ENCODE assay signal across 23 cellular contexts in the genomic region with DNA sequence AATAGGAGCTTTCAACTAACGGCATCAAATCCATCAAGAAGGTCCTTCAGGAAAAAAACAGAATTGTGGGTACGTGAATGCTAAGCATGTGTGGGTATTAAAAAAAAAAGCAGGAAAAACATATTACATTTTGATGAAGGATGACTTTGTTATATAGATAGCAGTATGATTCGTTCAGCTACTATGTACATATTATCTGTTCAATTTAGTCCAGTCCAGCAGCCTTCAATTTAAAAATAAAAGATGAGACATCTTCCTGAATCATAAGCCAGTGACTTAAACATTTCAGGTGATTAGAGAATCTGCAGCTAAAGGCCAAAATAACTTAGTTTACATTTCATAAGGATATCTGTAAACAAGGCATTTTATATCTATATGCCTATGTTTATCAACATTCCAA.
DNase-seq lines count a peak whose midpoint lies in the region; ATAC-seq, FAIRE-seq and TF ChIP-seq lines count a peak whose summit lies in the region.
"Had no signal": no experiment of that assay in that cellular context is flagged by ENCODE, and none has a peak within 500 bp of the region (broad histone marks: within the 10 kb centered on the region; RNA-seq: fewer than 3 reads in every experiment).

No MANE protein-coding gene starts in this region.

- peaks cover 0 to 6% of the 10 kb centered on the region in 2 experiments; a peak in 1 of 4 replicates for H3K79me1 ChIP-seq in IMR-90 (ENCODE audit: low read depth in 1 of 2, low read length in 2 of 2)

- no peak overlapping the region for H4K91ac ChIP-seq in IMR-90 (ENCODE audit: insufficient read depth, low read depth, low read length)

- H3K56ac ChIP-seq in IMR-90 (ENCODE audit: extremely low read depth, insufficient read depth, low read length) = no peak overlapping the region

- H2BK120ac ChIP-seq in IMR-90 (ENCODE audit: low read depth, low read length) = no peak overlapping the region

- no peak overlapping the region for H2BK15ac ChIP-seq in IMR-90 (ENCODE audit: low read depth, low read length)

- no peak overlapping the region for H3K18ac ChIP-seq in IMR-90 (ENCODE audit: low read depth, low read length)

- TF ChIP-seq CTCF in IMR-90 (conservative IDR thresholded peaks at IDR 0.05; ENCODE audit: low read depth, low read length) (no peak), astrocyte (IDR thresholded peaks at IDR 0.05; ENCODE audit: insufficient read depth, low read depth, low read length) (no peak), keratinocyte (optimal IDR thresholded peaks at IDR 0.05 in 1 of 3, IDR thresholded peaks at IDR 0.05 in 1 of 3, conservative IDR thresholded peaks at IDR 0.05 in 1 of 3; ENCODE audit: extremely low read depth in 1 of 3, insufficient read depth in 2 of 3, low read length in 3 of 3) (no peak)

- DNase-seq in EL = peak; percentile 41
- peak; percentile 55 for DNase-seq in IMR-90
- DNase-seq in astrocyte (ENCODE audit: low read depth) = peak; percentile 4
- no peak for DNase-seq in keratinocyte (ENCODE audit: low read depth, low spot score)
- no peak for DNase-seq in NCI-H446 (lab: John Stamatoyannopoulos, UW)
- no peak for DNase-seq in NCI-H2196 (lab: John Stamatoyannopoulos, UW; ENCODE audit: unreplicated experiment)
- DNase-seq: COR-L47, DMS 273 treated with DMSO at 0.1 percent for 48 hours, DND-41, GF-D8, MM.1S, NCI-H1105, NCI-H1694, NCI-H2081 treated with DMSO at 0.1 percent for 48 hours, NCI-H510A treated with DMSO at 0.1 percent for 48 hours, NCI-H774, SIG-M5 had no signal

- WGBS in IMR-90 (ENCODE audit: extremely low coverage in 2 of 2, insufficient read length in 1 of 2), 2 experiments = no CpG with 5 or more reads among the region's 3 CpGs

- H3K9me1 ChIP-seq in IMR-90 (ENCODE audit: insufficient read depth, low read length) (no peaks in the 10 kb centered on the region), keratinocyte (ENCODE audit: control insufficient read depth, extremely low read depth, insufficient read depth, low read length) (no peaks in the 10 kb centered on the region)

- TF ChIP-seq RAD21 in IMR-90 (IDR thresholded peaks at IDR 0.05; ENCODE audit: low read length) = no peak

- no peaks in the 10 kb centered on the region for H3K27me3 Mint-ChIP-seq in astrocyte (ENCODE audit: low read depth, unreplicated experiment)
- H3K27me3 Mint-ChIP-seq: B cell; CD4-positive, CD25-positive, alpha-beta regulatory T cell; IgD-negative memory B cell had no signal

- H2BK20ac ChIP-seq in IMR-90 (ENCODE audit: low read depth, low read length) = no peak overlapping the region

- CTCF ChIA-PET in IMR-90 (lab: Yijun Ruan, JAX) = interaction anchor here (1.1 kb wide), 1 partner anchor 16 kb away, joined by 8 read pairs; no protein-coding TSS in a partner anchor

- intact Hi-C loops in IMR-90 (cut with micrococcal nuclease) = no loop called here

- POLR2A ChIA-PET in IMR-90 (lab: Charles Lee; ENCODE audit: unreplicated experiment) = no interaction called here

- H4K20me1 ChIP-seq in IMR-90 (ENCODE audit: insufficient read depth, low read length) = no peaks in the 10 kb centered on the region
- no peaks in the 10 kb centered on the region for H4K20me1 ChIP-seq in astrocyte (ENCODE audit: insufficient read depth, low read length)
- H4K20me1 ChIP-seq in keratinocyte (ENCODE audit: control insufficient read depth, extremely low read depth, insufficient read depth, low read length) = no peaks in the 10 kb centered on the region

- no peak overlapping the region for H2AK5ac ChIP-seq in IMR-90 (ENCODE audit: low read depth, low read length)

- no peak overlapping the region for H4K5ac ChIP-seq in IMR-90 (ENCODE audit: low read depth, low read length)

- H3K27me3 ChIP-seq in IMR-90 (ENCODE audit: control insufficient read depth, insufficient read depth, low read length) = no peaks in the 10 kb centered on the region
- no peaks in the 10 kb centered on the region for H3K27me3 ChIP-seq in astrocyte (ENCODE audit: insufficient read depth, low read length)
- H3K27me3 ChIP-seq in keratinocyte (ENCODE audit: control insufficient read depth, extremely low read depth, insufficient read depth, low read length) = no peaks in the 10 kb centered on the region

- no peak for TF ChIP-seq POLR2A in IMR-90 (IDR thresholded peaks at IDR 0.05; ENCODE audit: low read depth, low read length)

- H3K36me3 Mint-ChIP-seq in astrocyte (ENCODE audit: low read depth, unreplicated experiment) = peaks cover 4% of the 10 kb centered on the region

- peaks cover 10% of the 10 kb centered on the region for H3K4me1 Mint-ChIP-seq in astrocyte (ENCODE audit: low read depth, unreplicated experiment)
- H3K4me1 Mint-ChIP-seq: B cell had no signal

- dilution Hi-C loops in IMR-90 (cut with HindIII; ENCODE audit: low sequenced_read_pairs, unreplicated experiment) (no loop called here), keratinocyte (cut with MboI; ENCODE audit: extremely low pct_ligation_motif_present, low sequenced_read_pairs) (no loop called here)

- no peak overlapping the region for H3K4ac ChIP-seq in IMR-90 (ENCODE audit: low read depth, low read length)

- H3K4me2 ChIP-seq in IMR-90 (ENCODE audit: low read depth, low read length) (no peak overlapping the region), astrocyte (ENCODE audit: low read length) (no peak overlapping the region), keratinocyte (ENCODE audit: control insufficient read depth, extremely low read depth, insufficient read depth, low read depth, low read length) (no peak overlapping the region)

- in situ Hi-C loops in IMR-90 (cut with MboI; ENCODE audit: low sequenced_read_pairs) = no loop called here

- no peak overlapping the region for H3K27ac Mint-ChIP-seq in astrocyte (ENCODE audit: unreplicated experiment)
- H3K27ac Mint-ChIP-seq: B cell had no signal

- H3K14ac ChIP-seq in IMR-90 (replicated peaks; ENCODE audit: low read depth, low read length) = no peak overlapping the region

- H3K27ac ChIP-seq in IMR-90 (ENCODE audit: insufficient read depth, low read length) (no peak overlapping the region), astrocyte (ENCODE audit: low read depth, low read length) (no peak overlapping the region), keratinocyte (ENCODE audit: control insufficient read depth, insufficient read depth, low read length) (no peak overlapping the region)

- H2AK9ac ChIP-seq in IMR-90 (replicated peaks; ENCODE audit: low read depth, low read length, poor library complexity) = no peak overlapping the region

- H3K4me3 Mint-ChIP-seq in astrocyte (ENCODE audit: unreplicated experiment) = no peak overlapping the region
- H3K4me3 Mint-ChIP-seq: B cell; CD4-positive, CD25-positive, alpha-beta regulatory T cell; IgD-negative memory B cell had no signal

- peaks cover 1% of the 10 kb centered on the region for H3K9me3 Mint-ChIP-seq in astrocyte (ENCODE audit: unreplicated experiment)

- H2AFZ ChIP-seq in IMR-90 (replicated peaks; ENCODE audit: low read length, poor library complexity) (no peak overlapping the region), astrocyte (ENCODE audit: low read depth, low read length) (no peak overlapping the region), keratinocyte (ENCODE audit: control insufficient read depth, low read length) (peak overlapping the region; percentile 12)

- no peak overlapping the region for H4K8ac ChIP-seq in IMR-90 (ENCODE audit: low read depth in 2 of 2, low read length in 2 of 2)

- no peaks in the 10 kb centered on the region for H3K79me2 ChIP-seq in astrocyte (ENCODE audit: insufficient read depth, low read length)
- H3K79me2 ChIP-seq in keratinocyte (ENCODE audit: control insufficient read depth, insufficient read depth, low read length) = no peaks in the 10 kb centered on the region

- ATAC-seq in IMR-90 (ENCODE audit: low read depth) = peak; percentile 48; the same call in 1 of the 2 replicates
- ATAC-seq in HG03432 (IDR thresholded peaks at IDR 0.05; ENCODE audit: unreplicated experiment) = no peak
- ATAC-seq in HG03439 (IDR thresholded peaks at IDR 0.05; ENCODE audit: unreplicated experiment) = no peak

- H3K4me3 ChIP-seq in IMR-90 (ENCODE audit: insufficient read depth, low read depth, low read length) = no peak overlapping the region
- H3K4me3 ChIP-seq in astrocyte (ENCODE audit: insufficient read depth, low read depth, low read length) = no peak overlapping the region
- no peak overlapping the region for H3K4me3 ChIP-seq in keratinocyte (ENCODE audit: control insufficient read depth in 2 of 3, extremely low read depth in 1 of 3, insufficient read depth in 2 of 3, low read depth in 1 of 3, low read length in 3 of 3)

- no peak overlapping the region for H3K9ac ChIP-seq in IMR-90 (ENCODE audit: low read depth, low read length)
- H3K9ac ChIP-seq in astrocyte (ENCODE audit: low read length) = no peak overlapping the region
- H3K9ac ChIP-seq in keratinocyte (ENCODE audit: control insufficient read depth, extremely low read depth, insufficient read depth, low read length) = no peak overlapping the region

- H3K9me3 ChIP-seq in IMR-90 (ENCODE audit: control insufficient read depth, insufficient read depth, low read length) (no peaks in the 10 kb centered on the region), astrocyte (ENCODE audit: insufficient read depth, low read depth, low read length) (no peaks in the 10 kb centered on the region), keratinocyte (ENCODE audit: control insufficient read depth, low read depth, low read length) (no peaks in the 10 kb centered on the region)

- BruUV-seq in IMR-90 (replicated peaks; lab: Mats Ljungman, UMichigan) = no TSS peak

- H3K4me1 ChIP-seq in IMR-90 (ENCODE audit: control insufficient read depth, insufficient read depth, low read length) (no peaks in the 10 kb centered on the region), astrocyte (ENCODE audit: insufficient read depth, low read length) (no peaks in the 10 kb centered on the region), keratinocyte (ENCODE audit: control insufficient read depth, extremely low read depth, insufficient read depth, low read length) (peaks cover 5% of the 10 kb centered on the region)

- FAIRE-seq in astrocyte (lab: Jason Lieb, UNC) (no peak), keratinocyte (lab: Jason Lieb, UNC) (no peak)
- FAIRE-seq: H1 had no signal

- no peaks in the 10 kb centered on the region for H3K36me3 ChIP-seq in IMR-90 (ENCODE audit: control insufficient read depth, insufficient read depth, low read length)
- no peaks in the 10 kb centered on the region for H3K36me3 ChIP-seq in astrocyte (ENCODE audit: insufficient read depth, low read length)
- H3K36me3 ChIP-seq in keratinocyte (ENCODE audit: control insufficient read depth in 2 of 2, extremely low read depth in 1 of 2, insufficient read depth in 2 of 2, low read length in 2 of 2) = peaks cover 0 to 4% of the 10 kb centered on the region in 2 experiments

- H2BK5ac ChIP-seq in IMR-90 (ENCODE audit: low read depth, low read length, poor library complexity, severe bottlenecking) = no peak overlapping the region

- no peak overlapping the region for H3K23ac ChIP-seq in IMR-90 (ENCODE audit: low read depth, low read length)

Comparison
In these comparisons a context has a peak if more than half of its experiments do, and no peak if none do; other contexts are left out.
1. DNase-seq: peak in EL (single experiment), IMR-90 (single experiment) and astrocyte (single experiment); none in keratinocyte (single experiment), NCI-H446 (0 of 2) and NCI-H2196 (single experiment).